In genomic region chr16:22077700-22078313, GRCh38 we compare ENCODE assay signal across 1 cellular context.
TF ChIP-seq lines count a peak whose summit lies in the region.

No MANE protein-coding gene starts in this region.

TF ChIP-seq in SK-N-SH treated with all-trans-retinoic acid at 6 μM for 48 hours, 23 proteins besides CTCF, POLR2A, EP300 and RAD21 (continued from another document):
- no peak for TF ChIP-seq CREB5 (CRISPR knock-in tag; IDR thresholded peaks at IDR 0.05; ENCODE audit: low read depth)
- no peak for TF ChIP-seq ZC3H10 (CRISPR knock-in tag; IDR thresholded peaks at IDR 0.05)
- TF ChIP-seq CSRNP3 (CRISPR knock-in tag; IDR thresholded peaks at IDR 0.05) = no peak
- no peak for TF ChIP-seq OSR1 (CRISPR knock-in tag; IDR thresholded peaks at IDR 0.05)
- no peak for TF ChIP-seq PPARA (CRISPR knock-in tag; IDR thresholded peaks at IDR 0.05; ENCODE audit: borderline replicate concordance)
